Comparison of ENCODE assay signal across 17 cellular contexts in genomic region chr20:63529180-63529860, GRCh38. TPM values are rescaled to one million over a fixed set of nuclear protein-coding genes. Genes with fewer than 3 reads are reported as not detected.
DNase-seq lines count a peak whose midpoint lies in the region; ATAC-seq, FAIRE-seq and TF ChIP-seq lines count a peak whose summit lies in the region.
"Had no signal": no experiment of that assay in that cellular context is flagged by ENCODE, and none has a peak within 500 bp of the region (broad histone marks: within the 10 kb centered on the region; RNA-seq: fewer than 3 reads in every experiment).

No MANE protein-coding gene starts in this region.

- H3K4me3 ChIP-seq in A549 (no peak overlapping the region), IMR-90 (ENCODE audit: insufficient read depth, low read depth, low read length) (no peak overlapping the region)
- H3K4me3 ChIP-seq: uterus had no signal

- TF ChIP-seq CTCF in A549 (IDR thresholded peaks at IDR 0.05) (no peak), IMR-90 (conservative IDR thresholded peaks at IDR 0.05; ENCODE audit: low read depth, low read length) (no peak)

- no peak overlapping the region for H2BK20ac ChIP-seq in IMR-90 (ENCODE audit: low read depth, low read length)

- no peak for FAIRE-seq in A549 (lab: Jason Lieb, UNC)
- no peak for FAIRE-seq in urothelium cell line (lab: Jason Lieb, UNC)
- FAIRE-seq: HTR-8/SVneo had no signal

- H3K9me1 ChIP-seq in IMR-90 (ENCODE audit: insufficient read depth, low read length) = no peaks in the 10 kb centered on the region

- H3K27ac ChIP-seq in A549 = no peak overlapping the region
- no peak overlapping the region for H3K27ac ChIP-seq in IMR-90 (ENCODE audit: insufficient read depth, low read length)
- H3K27ac ChIP-seq: uterus had no signal

- BruUV-seq in IMR-90 (replicated peaks; lab: Mats Ljungman, UMichigan) = no TSS peak

- peaks cover 1% of the 10 kb centered on the region; the same call in 1 of the 2 replicates for H3K27me3 ChIP-seq in IMR-90 (ENCODE audit: control insufficient read depth, insufficient read depth, low read length)

- H3K79me1 ChIP-seq in IMR-90 (ENCODE audit: low read depth in 1 of 2, low read length in 2 of 2) = no peaks in the 10 kb centered on the region

- no peak overlapping the region for H2AK5ac ChIP-seq in IMR-90 (ENCODE audit: low read depth, low read length)

- no peak overlapping the region for H4K8ac ChIP-seq in IMR-90 (ENCODE audit: low read depth in 2 of 2, low read length in 2 of 2)

- no peak overlapping the region for H2BK15ac ChIP-seq in IMR-90 (ENCODE audit: low read depth, low read length)

- intact Hi-C loops in IMR-90 (cut with micrococcal nuclease) (no loop called here), left ventricle myocardium superior (cut with micrococcal nuclease) (no loop called here)

- no peak overlapping the region for H4K5ac ChIP-seq in IMR-90 (ENCODE audit: low read depth, low read length)

- H3K9ac ChIP-seq in IMR-90 (ENCODE audit: low read depth, low read length) = no peak overlapping the region

- H2BK5ac ChIP-seq in IMR-90 (ENCODE audit: low read depth, low read length, poor library complexity, severe bottlenecking) = no peak overlapping the region

- no peak overlapping the region for H2AFZ ChIP-seq in IMR-90 (replicated peaks; ENCODE audit: low read length, poor library complexity)

- H3K56ac ChIP-seq in IMR-90 (ENCODE audit: extremely low read depth, insufficient read depth, low read length) = no peak overlapping the region

- WGBS in A549 (ENCODE audit: missing lambda C conversion rate) = 91% methylated on average over 15 of the region's 27 CpGs
- 93% methylated on average over 8 of the region's 27 CpGs; no CpG with 5 or more reads in 1 of the 2 experiments for WGBS in IMR-90 (ENCODE audit: extremely low coverage in 2 of 2, insufficient read length in 1 of 2), 2 experiments

- TF ChIP-seq RAD21 in A549 (conservative IDR thresholded peaks at IDR 0.05 in 1 of 2, IDR thresholded peaks at IDR 0.05 in 1 of 2) = no peak
- no peak for TF ChIP-seq RAD21 in IMR-90 (IDR thresholded peaks at IDR 0.05; ENCODE audit: low read length)

- H3K4me1 ChIP-seq in A549 (no peaks in the 10 kb centered on the region), IMR-90 (ENCODE audit: control insufficient read depth, insufficient read depth, low read length) (no peaks in the 10 kb centered on the region)
- H3K4me1 ChIP-seq: uterus had no signal

- H3K23ac ChIP-seq in IMR-90 (ENCODE audit: low read depth, low read length) = no peak overlapping the region

- POLR2A ChIA-PET in A549 (lab: Yijun Ruan, JAX) = interaction anchor here (1.0 to 2.9 kb wide), 4 partner anchors 9 to 53 kb away, joined by 3 to 15 read pairs (median 6); partner anchors contain the start of genes PPDPF and PTK6
- POLR2A ChIA-PET in IMR-90 (lab: Charles Lee; ENCODE audit: unreplicated experiment) = no interaction called here

- CTCF ChIA-PET in A549 (lab: Yijun Ruan, JAX) (interaction anchor here (0.7 to 4.1 kb wide), 7 partner anchors 8 to 451 kb away, joined by 3 to 18 read pairs (median 7); partner anchors contain the start of genes PPDPF and PTK6), IMR-90 (lab: Yijun Ruan, JAX) (no interaction called here)

- ATAC-seq in A549 = peak; percentile 4 to 8; a peak in 3 of 6 replicates
- 0 out of 2 replicates have a peak, but pooled peaks have one; percentile 5 for ATAC-seq in IMR-90 (ENCODE audit: low read depth)
- no peak for ATAC-seq in left ventricle myocardium superior
- ATAC-seq: naive thymus-derived CD4-positive, alpha-beta T cell had no signal

- H3K14ac ChIP-seq in IMR-90 (replicated peaks; ENCODE audit: low read depth, low read length) = no peak overlapping the region

- no peak overlapping the region for H3K4me2 ChIP-seq in A549
- no peak overlapping the region for H3K4me2 ChIP-seq in IMR-90 (ENCODE audit: low read depth, low read length)

- H3K36me3 ChIP-seq in IMR-90 (ENCODE audit: control insufficient read depth, insufficient read depth, low read length) = no peaks in the 10 kb centered on the region
- H3K36me3 ChIP-seq: uterus had no signal

- dilution Hi-C loops in IMR-90 (cut with HindIII; ENCODE audit: low sequenced_read_pairs, unreplicated experiment) = no loop called here

- no peak overlapping the region for H3K18ac ChIP-seq in IMR-90 (ENCODE audit: low read depth, low read length)

- H4K20me1 ChIP-seq in IMR-90 (ENCODE audit: insufficient read depth, low read length) = no peaks in the 10 kb centered on the region

- DNase-seq in A549 (ENCODE audit: low read depth in 1 of 2, low spot score in 1 of 2) (no peak), IMR-90 (no peak), left ventricle myocardium superior (peak; percentile 23), NCI-H1694 (lab: John Stamatoyannopoulos, UW) (no peak), urothelium cell line (ENCODE audit: low spot score) (no peak), ecto neural progenitor cell (ENCODE audit: low spot score) (no peak)
- DNase-seq: activated CD4-positive, alpha-beta T cell treated with anti-CD3 and anti-CD28 coated beads for 36 hours; activated effector memory CD4-positive, alpha-beta T cell treated with anti-CD3 and anti-CD28 coated beads, Interleukin-2, amount 50 U/mL, for 16 hours; amniotic stem cell; CD4-positive, alpha-beta T cell; central memory CD4-positive, alpha-beta T cell; effector CD4-positive, alpha-beta T cell; naive thymus-derived CD4-positive, alpha-beta T cell; NCI-H774; substantia nigra; uterus had no signal

- TF ChIP-seq EP300 in A549 (IDR thresholded peaks at IDR 0.05) = no peak

- no peak for TF ChIP-seq POLR2A in A549 (IDR thresholded peaks at IDR 0.05; ENCODE audit: low read length)
- TF ChIP-seq POLR2A in IMR-90 (IDR thresholded peaks at IDR 0.05; ENCODE audit: low read depth, low read length) = no peak

- H3K9me3 ChIP-seq in A549 (no peaks in the 10 kb centered on the region), IMR-90 (ENCODE audit: control insufficient read depth, insufficient read depth, low read length) (no peaks in the 10 kb centered on the region)
- H3K9me3 ChIP-seq: uterus had no signal

- H4K91ac ChIP-seq in IMR-90 (ENCODE audit: insufficient read depth, low read depth, low read length) = no peak overlapping the region

- H2BK120ac ChIP-seq in IMR-90 (ENCODE audit: low read depth, low read length) = no peak overlapping the region

- no peak overlapping the region for H3K4ac ChIP-seq in IMR-90 (ENCODE audit: low read depth, low read length)

- H2AK9ac ChIP-seq in IMR-90 (replicated peaks; ENCODE audit: low read depth, low read length, poor library complexity) = no peak overlapping the region

- in situ Hi-C loops in IMR-90 (cut with MboI; ENCODE audit: low sequenced_read_pairs) = no loop called here

RNA-seq across cellular contexts. Expression of gene PTK6, which starts 7.9 kb away (rescaled TPM):
- polyA plus RNA-seq in A549 (2011; rRNA removed) (1.1 and 1.2 TPM in 2 replicates), A549 (2017; fragmentation: RNase III; extraction: RNeasy Plus Mini Kit Qiagen cat#74134 plus additional on column Dnase treatment) (1.6 to 2.2 TPM (median 2.0 TPM) in 3 replicates), IMR-90 (2012; rRNA removed) (0.07 TPM in 1 of 2 replicates, not detected in the other)
- polyA plus RNA-seq in A549 (2012; cell fraction: cytosol; rRNA removed) = 1.3 and 1.8 TPM in 2 replicates
- polyA plus RNA-seq in A549 (2012; cell fraction: nucleus; rRNA removed) = 4.3 and 4.6 TPM in 2 replicates
- polyA minus RNA-seq in A549 (2011; rRNA and poly(A)+ RNA removed) = 0.54 and 0.91 TPM in 2 replicates
- total RNA-seq in IMR-90 (2012; rRNA removed) (not detected in 2 replicates), left ventricle myocardium superior (not detected)
- 0.03 and 0.04 TPM in 2 replicates for polyA plus RNA-seq in IMR-90 (2012; cell fraction: cytosol; rRNA removed)
- 0.19 and 0.28 TPM in 2 replicates for polyA plus RNA-seq in IMR-90 (2012; cell fraction: nucleus; rRNA removed; ENCODE audit: low replicate concordance)

RNA-seq across cellular contexts. Expression of gene PPDPF, which starts 8.8 kb away (rescaled TPM):
- polyA plus RNA-seq in A549 (2011; rRNA removed) (4.6 and 7.7 TPM in 2 replicates), A549 (2017; fragmentation: RNase III; extraction: RNeasy Plus Mini Kit Qiagen cat#74134 plus additional on column Dnase treatment) (217 to 227 TPM (median 224 TPM) in 3 replicates), IMR-90 (2012; rRNA removed) (171 and 200 TPM in 2 replicates)
- 115 and 196 TPM in 2 replicates for polyA plus RNA-seq in A549 (2012; cell fraction: cytosol; rRNA removed)
- 41.3 and 97.2 TPM in 2 replicates for polyA plus RNA-seq in A549 (2012; cell fraction: nucleus; rRNA removed)
- 5.5 and 18.1 TPM in 2 replicates for polyA minus RNA-seq in A549 (2011; rRNA and poly(A)+ RNA removed)
- total RNA-seq in IMR-90 (2012; rRNA removed) (12.9 and 17.2 TPM in 2 replicates), left ventricle myocardium superior (307 TPM)
- 100 and 301 TPM in 2 replicates for polyA plus RNA-seq in IMR-90 (2012; cell fraction: cytosol; rRNA removed)
- 38.4 and 113 TPM in 2 replicates for polyA plus RNA-seq in IMR-90 (2012; cell fraction: nucleus; rRNA removed; ENCODE audit: low replicate concordance)

RNA-seq across cellular contexts. Expression of gene SRMS, which starts 18.2 kb away (rescaled TPM):
- polyA plus RNA-seq in A549 (2011; rRNA removed) (not detected in 2 replicates), A549 (2017; fragmentation: RNase III; extraction: RNeasy Plus Mini Kit Qiagen cat#74134 plus additional on column Dnase treatment) (not detected in 3 replicates), IMR-90 (2012; rRNA removed) (not detected in 2 replicates)
- not detected in 2 replicates for polyA plus RNA-seq in A549 (2012; cell fraction: cytosol; rRNA removed)
- polyA plus RNA-seq in A549 (2012; cell fraction: nucleus; rRNA removed) = 0.02 TPM in 1 of 2 replicates, not detected in the other
- not detected in 2 replicates for polyA minus RNA-seq in A549 (2011; rRNA and poly(A)+ RNA removed)
- total RNA-seq in IMR-90 (2012; rRNA removed) (not detected in 2 replicates), left ventricle myocardium superior (not detected)
- polyA plus RNA-seq in IMR-90 (2012; cell fraction: cytosol; rRNA removed) = not detected in 2 replicates
- polyA plus RNA-seq in IMR-90 (2012; cell fraction: nucleus; rRNA removed; ENCODE audit: low replicate concordance) = not detected in 2 replicates
- total RNA-seq: activated CD4-positive, alpha-beta T cell treated with anti-CD3 and anti-CD28 coated beads for 36 hours; CD4-positive, alpha-beta T cell; uterus had no signal
- polyA plus RNA-seq: naive thymus-derived CD4-positive, alpha-beta T cell had no signal

RNA-seq across cellular contexts. Expression of gene FNDC11, which starts 24.6 kb away (rescaled TPM):
- polyA plus RNA-seq in A549 (2011; rRNA removed) = 0.09 and 0.18 TPM in 2 replicates
- polyA plus RNA-seq in A549 (2012; cell fraction: cytosol; rRNA removed) = 0.24 and 0.26 TPM in 2 replicates
- polyA plus RNA-seq in A549 (2012; cell fraction: nucleus; rRNA removed) = 0.45 and 0.46 TPM in 2 replicates
- polyA plus RNA-seq in A549 (2017; fragmentation: RNase III; extraction: RNeasy Plus Mini Kit Qiagen cat#74134 plus additional on column Dnase treatment) = 0.10 to 0.16 TPM (median 0.14 TPM) in 3 replicates
- polyA minus RNA-seq in A549 (2011; rRNA and poly(A)+ RNA removed) = 0.34 TPM in 1 of 2 replicates, not detected in the other
- 0.28 and 0.36 TPM in 2 replicates for total RNA-seq in IMR-90 (2012; rRNA removed)
- polyA plus RNA-seq in IMR-90 (2012; rRNA removed) = 1.0 and 1.6 TPM in 2 replicates
- polyA plus RNA-seq in IMR-90 (2012; cell fraction: cytosol; rRNA removed) = 0.57 and 1.9 TPM in 2 replicates
- 3.1 and 7.9 TPM in 2 replicates for polyA plus RNA-seq in IMR-90 (2012; cell fraction: nucleus; rRNA removed; ENCODE audit: low replicate concordance)
- 0.15 TPM for total RNA-seq in left ventricle myocardium superior

RNA-seq across cellular contexts. Expression of gene EEF1A2, which starts 30.4 kb away (rescaled TPM):
- polyA plus RNA-seq in A549 (2011; rRNA removed) (16.3 and 17.4 TPM in 2 replicates), A549 (2017; fragmentation: RNase III; extraction: RNeasy Plus Mini Kit Qiagen cat#74134 plus additional on column Dnase treatment) (128 to 141 TPM (median 129 TPM) in 3 replicates), IMR-90 (2012; rRNA removed) (3.2 and 4.6 TPM in 2 replicates)
- 34.8 and 42.6 TPM in 2 replicates for polyA plus RNA-seq in A549 (2012; cell fraction: cytosol; rRNA removed)
- 54.0 and 82.0 TPM in 2 replicates for polyA plus RNA-seq in A549 (2012; cell fraction: nucleus; rRNA removed)
- polyA minus RNA-seq in A549 (2011; rRNA and poly(A)+ RNA removed) = 17.8 and 30.8 TPM in 2 replicates
- total RNA-seq in IMR-90 (2012; rRNA removed) (1.3 and 2.2 TPM in 2 replicates), left ventricle myocardium superior (1,346 TPM)
- polyA plus RNA-seq in IMR-90 (2012; cell fraction: cytosol; rRNA removed) = 3.8 and 11.2 TPM in 2 replicates
- 4.7 and 11.2 TPM in 2 replicates for polyA plus RNA-seq in IMR-90 (2012; cell fraction: nucleus; rRNA removed; ENCODE audit: low replicate concordance)

Comparison
In these comparisons a context has a peak if more than half of its experiments do, and no peak if none do; other contexts are left out.
1. RNA of gene PPDPF, which starts 8.8 kb away (total RNA-seq): 307 TPM in left ventricle myocardium superior (single experiment); 12.9 to 17.2 TPM in IMR-90; every median in the first group is over 10 times any median in the second.